Comparison of ENCODE assay signal across 37 cellular contexts in genomic region chr10:23147035-23147434, GRCh38. TPM values are rescaled to one million over a fixed set of nuclear protein-coding genes. Genes with fewer than 3 reads are reported as not detected.
"Had no signal": no experiment of that assay in that cellular context is flagged by ENCODE, and none has a peak within 500 bp of the region (broad histone marks: within the 10 kb centered on the region; RNA-seq: fewer than 3 reads in every experiment).

No MANE protein-coding gene starts in this region.

- H3K27ac ChIP-seq: KMS-11 had no signal

- H3K27me3 ChIP-seq: MG63 had no signal

- H3K4me2 ChIP-seq: KMS-11 had no signal

- H3K9me3 ChIP-seq: MG63 had no signal

- H3K36me3 ChIP-seq: MG63 had no signal

- DNase-seq: Karpas-422, Kasumi-1, KG1, MG63, MM.1S, MV-4-11, NCI-H1048, NCI-H1092 treated with DMSO at 0.1 percent for 48 hours, NCI-H1105, NCI-H1105 treated with DMSO at 0.1 percent for 48 hours, NCI-H1417, NCI-H1417 treated with DMSO at 0.1 percent for 48 hours, NCI-H1436, NCI-H1436 treated with DMSO at 0.1 percent for 48 hours, NCI-H146, NCI-H1694, NCI-H1694 treated with DMSO at 0.1 percent for 48 hours, NCI-H187, NCI-H187 treated with DMSO at 0.1 percent for 48 hours, NCI-H1930, NCI-H2029, NCI-H2029 treated with DMSO at 0.1 percent for 48 hours, NCI-H2081, NCI-H2107, NCI-H2171, NCI-H2227 treated with DMSO at 0.1 percent for 48 hours, NCI-H226, NCI-H345, NCI-H446, NCI-H446 treated with DMSO at 0.1 percent for 48 hours, NCI-H510A treated with DMSO at 0.1 percent for 48 hours, NCI-H524 had no signal

- H3K4me3 ChIP-seq: MG63 had no signal

- H3K9ac ChIP-seq: KMS-11 had no signal

RNA-seq across cellular contexts. Expression of gene PTF1A, which starts 45.1 kb away (rescaled TPM):
- total RNA-seq: LHCN-M2, M059J, MCF 10A, NCI-H460 had no signal
